Comparison of ENCODE assay signal across 10 cellular contexts in the genomic region with DNA sequence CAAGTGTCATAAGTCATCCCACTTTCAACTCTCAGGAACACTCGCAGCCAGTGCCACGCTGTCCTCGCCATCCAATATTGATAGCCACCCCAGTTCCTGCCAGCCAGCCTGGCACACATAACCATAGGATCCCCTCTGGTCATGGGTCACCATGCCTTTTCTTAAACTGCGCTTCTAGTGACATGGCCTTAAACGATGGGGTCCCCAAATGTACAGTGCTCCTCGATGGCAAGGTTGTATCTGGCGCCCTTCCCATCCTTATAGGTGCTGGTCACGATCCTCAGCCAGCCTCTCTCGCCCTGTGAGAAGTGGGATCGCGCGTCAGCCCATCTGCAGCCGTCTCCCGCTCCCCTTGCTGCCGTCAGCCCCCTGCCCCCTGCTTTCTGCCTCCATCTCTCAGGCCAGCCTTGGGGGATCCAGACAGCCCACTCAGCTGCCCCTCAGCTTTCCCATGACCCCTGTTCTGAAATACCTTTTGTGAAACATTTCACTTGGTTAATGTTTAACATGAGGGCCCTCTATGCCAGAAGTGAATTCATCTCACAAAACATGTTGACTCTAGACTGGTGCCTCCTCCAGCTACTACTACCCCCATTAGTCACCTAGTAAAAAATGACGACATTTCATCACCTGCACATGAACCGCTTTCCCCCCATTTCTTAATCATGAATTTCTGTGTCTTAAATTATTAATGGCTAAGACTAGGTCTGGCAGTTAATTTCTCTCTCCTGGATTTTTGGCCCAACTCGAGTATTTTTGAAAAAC. TPM values are rescaled to one million over a fixed set of nuclear protein-coding genes. Genes with fewer than 3 reads are reported as not detected.
DNase-seq lines count a peak whose midpoint lies in the region; ATAC-seq and TF ChIP-seq lines count a peak whose summit lies in the region.
"Had no signal": no experiment of that assay in that cellular context is flagged by ENCODE, and none has a peak within 500 bp of the region (broad histone marks: within the 10 kb centered on the region; RNA-seq: fewer than 3 reads in every experiment).

No MANE protein-coding gene starts in this region.

- H3K18ac ChIP-seq in trophoblast cell (ENCODE audit: low read length), result no peak overlapping the region

- no peak overlapping the region for H3K4me3 Mint-ChIP-seq in activated CD4-positive, alpha-beta T cell treated with anti-CD3 and anti-CD28 coated beads, Interleukin-2, amount 10 ng/mL, durations not matched to agents 24 days and 14 days

- CTCF ChIA-PET in Panc1 (lab: Charles Lee), result interaction anchor here (0.5 kb wide), 1 partner anchor 29 kb away, joined by 4 read pairs; no protein-coding TSS in a partner anchor

- H2BK120ac ChIP-seq in trophoblast cell (ENCODE audit: insufficient read depth, low read length, poor library complexity), result no peak overlapping the region

- peak overlapping the region; percentile 45 for H3K9ac ChIP-seq in trophoblast cell (ENCODE audit: low read length)

- BruUV-seq in Panc1 (replicated peaks; lab: Mats Ljungman, UMichigan), result TSS peak; percentile 98

- no peak for TF ChIP-seq CTCF in Panc1 (IDR thresholded peaks at IDR 0.05)

- H4K12ac ChIP-seq in trophoblast cell (ENCODE audit: low read depth, low read length), result no peak overlapping the region

- in situ Hi-C loops in Panc1 (cut with HindIII; ENCODE audit: low pct_unique_long_range_greater_than_20kb, low sequenced_read_pairs), result no loop called here

- peaks cover 21% of the 10 kb centered on the region for H3K36me3 ChIP-seq in Panc1 (ENCODE audit: control insufficient read depth, insufficient read depth, low read length)
- H3K36me3 ChIP-seq in trophoblast cell (ENCODE audit: control insufficient read depth in 1 of 2, insufficient read depth in 2 of 2, low read length in 2 of 2), result peaks cover 52 to 69% of the 10 kb centered on the region in 2 experiments

- no peak overlapping the region for H3K14ac ChIP-seq in trophoblast cell (ENCODE audit: low read length)

- no peaks in the 10 kb centered on the region for H3K79me2 ChIP-seq in trophoblast cell (ENCODE audit: control insufficient read depth, insufficient read depth, low read length, poor library complexity)

- H3K27me3 ChIP-seq in Panc1 (ENCODE audit: control insufficient read depth, insufficient read depth, low read length), result no peaks in the 10 kb centered on the region
- H3K27me3 ChIP-seq in trophoblast cell (ENCODE audit: insufficient read depth, low read length), result no peaks in the 10 kb centered on the region
- H3K27me3 ChIP-seq: testis had no signal

- peaks cover 67% of the 10 kb centered on the region for H3K36me3 Mint-ChIP-seq in activated CD4-positive, alpha-beta T cell treated with anti-CD3 and anti-CD28 coated beads, Interleukin-2, amount 10 ng/mL, durations not matched to agents 24 days and 14 days (ENCODE audit: low read depth)

- no peak overlapping the region for H2BK5ac ChIP-seq in trophoblast cell (ENCODE audit: low read depth, low read length, poor library complexity)

- H3K4me2 ChIP-seq in trophoblast cell (ENCODE audit: low read length), result no peak overlapping the region

- H3K4me1 Mint-ChIP-seq in activated CD4-positive, alpha-beta T cell treated with anti-CD3 and anti-CD28 coated beads, Interleukin-2, amount 10 ng/mL, durations not matched to agents 24 days and 14 days, result peaks cover 4% of the 10 kb centered on the region

- no peak overlapping the region for H2AFZ ChIP-seq in trophoblast cell (ENCODE audit: insufficient read depth, low read length, poor library complexity)

- no peak overlapping the region for H3K23ac ChIP-seq in trophoblast cell (ENCODE audit: low read length)

- POLR2A ChIA-PET in Panc1 (lab: Charles Lee), result no interaction called here

- H4K91ac ChIP-seq in trophoblast cell (ENCODE audit: low read depth, low read length), result no peak overlapping the region

- ATAC-seq in Panc1 (no peak), GM19035 (IDR thresholded peaks at IDR 0.05; ENCODE audit: unreplicated experiment) (no peak)

- H3K4me3 ChIP-seq in Panc1 (ENCODE audit: low read depth in 2 of 2, low read length in 2 of 2) (no peak overlapping the region), trophoblast cell (ENCODE audit: low read depth, low read length) (no peak overlapping the region)
- H3K4me3 ChIP-seq: testis had no signal

- WGBS in trophoblast cell (ENCODE audit: extremely low coverage, insufficient coverage, insufficient read length), result no CpG with 5 or more reads among the region's 18 CpGs

- H3K27ac ChIP-seq in Panc1 (ENCODE audit: low read length) (no peak overlapping the region), trophoblast cell (ENCODE audit: low read depth, low read length) (no peak overlapping the region)
- H3K27ac ChIP-seq: testis had no signal

- H3K27me3 Mint-ChIP-seq in activated CD4-positive, alpha-beta T cell treated with anti-CD3 and anti-CD28 coated beads, Interleukin-2, amount 10 ng/mL, durations not matched to agents 24 days and 14 days, result no peaks in the 10 kb centered on the region

- H3K9me3 ChIP-seq in Panc1 (ENCODE audit: control insufficient read depth, insufficient read depth, low read depth, low read length) (no peaks in the 10 kb centered on the region), trophoblast cell (ENCODE audit: insufficient read depth, low read depth, low read length) (peaks cover 2% of the 10 kb centered on the region)
- H3K9me3 ChIP-seq: testis had no signal

- no peak overlapping the region for H3K4ac ChIP-seq in trophoblast cell (ENCODE audit: low read depth, low read length)

- H3K4me1 ChIP-seq in Panc1 (ENCODE audit: control insufficient read depth, insufficient read depth, low read length), result no peaks in the 10 kb centered on the region
- no peaks in the 10 kb centered on the region for H3K4me1 ChIP-seq in trophoblast cell (ENCODE audit: control insufficient read depth in 1 of 2, insufficient read depth in 2 of 2, low read length in 2 of 2)
- H3K4me1 ChIP-seq: testis had no signal

- DNase-seq in activated CD4-positive, alpha-beta T cell treated with anti-CD3 and anti-CD28 coated beads, Interleukin-2, amount 10 ng/mL, durations not matched to agents 24 days and 14 days, result no peak
- no peak for DNase-seq in activated CD4-positive, alpha-beta T cell treated with anti-CD3 and anti-CD28 coated beads, Interleukin-2, amount 50 U/mL, for 1 hour
- DNase-seq in Panc1 (ENCODE audit: low read depth, low spot score) (no peak), epidermal melanocyte (ENCODE audit: insufficient read length, low spot score) (peak; percentile 11), trophoblast cell (no peak), GF-D8 (lab: John Stamatoyannopoulos, UW) (no peak), iPS-NIHi11 (ENCODE audit: low spot score) (no peak)
- DNase-seq: DND-41, testis had no signal

- H2AK5ac ChIP-seq in trophoblast cell (ENCODE audit: low read length), result no peak overlapping the region

- no peak overlapping the region for H4K8ac ChIP-seq in trophoblast cell (ENCODE audit: low read depth, low read length)

- peak overlapping the region; percentile 62 for H3K27ac Mint-ChIP-seq in activated CD4-positive, alpha-beta T cell treated with anti-CD3 and anti-CD28 coated beads, Interleukin-2, amount 10 ng/mL, durations not matched to agents 24 days and 14 days

- no peak overlapping the region for H2BK12ac ChIP-seq in trophoblast cell (ENCODE audit: low read length)

- intact Hi-C loops in activated CD4-positive, alpha-beta T cell treated with anti-CD3 and anti-CD28 coated beads, Interleukin-2, amount 10 ng/mL, durations not matched to agents 24 days and 14 days (cut with micrococcal nuclease), result no loop called here
- intact Hi-C loops in Panc1 (cut with micrococcal nuclease; ENCODE audit: unreplicated experiment), result no loop called here

- no peaks in the 10 kb centered on the region for H3K9me3 Mint-ChIP-seq in activated CD4-positive, alpha-beta T cell treated with anti-CD3 and anti-CD28 coated beads, Interleukin-2, amount 10 ng/mL, durations not matched to agents 24 days and 14 days

- no peaks in the 10 kb centered on the region for H3K79me1 ChIP-seq in trophoblast cell (ENCODE audit: low read length)

RNA-seq across cellular contexts. Expression of a gene that starts 11.4 kb away (rescaled TPM):
- 48.1 and 51.1 TPM in 2 replicates for total RNA-seq in activated CD4-positive, alpha-beta T cell treated with anti-CD3 and anti-CD28 coated beads, Interleukin-2, amount 10 ng/mL, durations not matched to agents 24 days and 14 days
- total RNA-seq in Panc1 (2021; ENCODE audit: unreplicated experiment), result 113 TPM
- polyA plus RNA-seq in Panc1 (2012; ENCODE audit: insufficient read length), result 220 TPM
- 62.0 and 62.5 TPM in 2 replicates for polyA plus RNA-seq in trophoblast cell (2013)

RNA-seq across cellular contexts. Expression of a gene that starts 14.6 kb away (rescaled TPM):
- total RNA-seq in activated CD4-positive, alpha-beta T cell treated with anti-CD3 and anti-CD28 coated beads, Interleukin-2, amount 10 ng/mL, durations not matched to agents 24 days and 14 days, result 119 and 120 TPM in 2 replicates
- total RNA-seq in Panc1 (2021; ENCODE audit: unreplicated experiment), result 108 TPM
- polyA plus RNA-seq in Panc1 (2012; ENCODE audit: insufficient read length), result 131 TPM
- 40.7 and 44.1 TPM in 2 replicates for polyA plus RNA-seq in trophoblast cell (2013)

RNA-seq across cellular contexts. Expression of a gene that starts 23.6 kb away (rescaled TPM):
- not detected in 2 replicates for total RNA-seq in activated CD4-positive, alpha-beta T cell treated with anti-CD3 and anti-CD28 coated beads, Interleukin-2, amount 10 ng/mL, durations not matched to agents 24 days and 14 days
- not detected for total RNA-seq in Panc1 (2021; ENCODE audit: unreplicated experiment)
- 0.11 TPM for polyA plus RNA-seq in Panc1 (2012; ENCODE audit: insufficient read length)
- polyA plus RNA-seq in trophoblast cell (2013), result 0.12 TPM in 2 replicates

RNA-seq across cellular contexts. Expression of a gene that starts 36.5 kb away (rescaled TPM):
- total RNA-seq in activated CD4-positive, alpha-beta T cell treated with anti-CD3 and anti-CD28 coated beads, Interleukin-2, amount 10 ng/mL, durations not matched to agents 24 days and 14 days, result 69.9 and 70.9 TPM in 2 replicates
- total RNA-seq in Panc1 (2021; ENCODE audit: unreplicated experiment), result 90.6 TPM
- polyA plus RNA-seq in Panc1 (2012; ENCODE audit: insufficient read length), result 203 TPM
- polyA plus RNA-seq in trophoblast cell (2013), result 59.8 and 60.8 TPM in 2 replicates

RNA-seq across cellular contexts. Expression of a gene that starts 46.9 kb away (rescaled TPM):
- total RNA-seq in activated CD4-positive, alpha-beta T cell treated with anti-CD3 and anti-CD28 coated beads, Interleukin-2, amount 10 ng/mL, durations not matched to agents 24 days and 14 days, result 119 and 123 TPM in 2 replicates
- 131 TPM for total RNA-seq in Panc1 (2021; ENCODE audit: unreplicated experiment)
- 108 TPM for polyA plus RNA-seq in Panc1 (2012; ENCODE audit: insufficient read length)
- 15.5 and 16.5 TPM in 2 replicates for polyA plus RNA-seq in trophoblast cell (2013)
